Comparison of ENCODE assay signal across 24 cellular contexts in genomic region chr4:141900841-141901240, GRCh38.
DNase-seq lines count a peak whose midpoint lies in the region; ATAC-seq and TF ChIP-seq lines count a peak whose summit lies in the region.
"Had no signal": no experiment of that assay in that cellular context is flagged by ENCODE, and none has a peak within 500 bp of the region (broad histone marks: within the 10 kb centered on the region; RNA-seq: fewer than 3 reads in every experiment).

No MANE protein-coding gene starts in this region.

- H4K20me1 ChIP-seq in SK-N-SH (ENCODE audit: insufficient read depth): no peaks in the 10 kb centered on the region

- no peak overlapping the region for H3K27ac Mint-ChIP-seq in activated CD4-positive, alpha-beta memory T cell treated with anti-CD3 and anti-CD28 coated beads, Interleukin-2, amount 10 ng/mL, durations not matched to agents 7 days and 5 days
- H3K27ac Mint-ChIP-seq: CD8-positive, alpha-beta memory T cell; GM23338 had no signal

- no peaks in the 10 kb centered on the region for H3K79me2 ChIP-seq in SK-N-SH (ENCODE audit: insufficient read depth)

- H3K36me3 ChIP-seq in SK-N-SH (replicated peaks in 1 of 2; ENCODE audit: control insufficient read depth in 1 of 2, insufficient read depth in 2 of 2, low read length in 1 of 2) (no peaks in the 10 kb centered on the region), Peyer's patch (no peaks in the 10 kb centered on the region), psoas muscle (ENCODE audit: insufficient read depth in 1 of 2, low read depth in 1 of 2) (no peaks in the 10 kb centered on the region)
- H3K36me3 ChIP-seq: HAP-1, MG63 had no signal

- intact Hi-C loops in psoas muscle (cut with DNase I): no loop called here

- 0 out of 2 replicates have a peak overlapping the region, but pooled peaks have one; percentile 2 for H2AFZ ChIP-seq in SK-N-SH (ENCODE audit: low read depth)
- H2AFZ ChIP-seq: GM23338 had no signal

- H3K27ac ChIP-seq in SK-N-SH (ENCODE audit: low read depth in 2 of 2, low read length in 1 of 2) (no peak overlapping the region), Peyer's patch (no peak overlapping the region), psoas muscle (no peak overlapping the region)
- H3K27ac ChIP-seq: C4-2B had no signal

- no peaks in the 10 kb centered on the region for H3K36me3 Mint-ChIP-seq in activated CD4-positive, alpha-beta memory T cell treated with anti-CD3 and anti-CD28 coated beads, Interleukin-2, amount 10 ng/mL, durations not matched to agents 7 days and 5 days (ENCODE audit: low read depth)
- H3K36me3 Mint-ChIP-seq: CD8-positive, alpha-beta memory T cell had no signal

- no peak for TF ChIP-seq RAD21 in SK-N-SH (IDR thresholded peaks at IDR 0.05; ENCODE audit: low read length)

- CTCF ChIA-PET in SK-N-SH (lab: Yijun Ruan, JAX): interaction anchor here (1.2 kb wide), 1 partner anchor 9 kb away, joined by 4 read pairs; no protein-coding TSS in a partner anchor
- CTCF ChIA-PET in activated CD4-positive, alpha-beta memory T cell treated with anti-CD3 and anti-CD28 coated beads, Interleukin-2, amount 10 ng/mL, durations not matched to agents 7 days and 5 days (lab: Charles Lee): no interaction called here

- H3K9ac ChIP-seq in SK-N-SH: no peak overlapping the region

- H3K27me3 ChIP-seq in SK-N-SH (ENCODE audit: insufficient read depth): no peaks in the 10 kb centered on the region
- H3K27me3 ChIP-seq in Peyer's patch: no peaks in the 10 kb centered on the region
- H3K27me3 ChIP-seq in psoas muscle (ENCODE audit: insufficient read depth in 3 of 3, low read length in 2 of 3): no peaks in the 10 kb centered on the region
- H3K27me3 ChIP-seq: MG63 had no signal

- H3K9me2 ChIP-seq in SK-N-SH: no peaks in the 10 kb centered on the region

- no peak for TF ChIP-seq POLR2A in Peyer's patch (IDR thresholded peaks at IDR 0.05)

- in situ Hi-C loops in SK-MEL-5 (cut with HindIII; ENCODE audit: low pct_unique_long_range_greater_than_20kb, low sequenced_read_pairs): no loop called here

- H3K4me3 ChIP-seq in SK-N-SH (ENCODE audit: low read depth in 2 of 2, low read length in 1 of 2) (no peak overlapping the region), Peyer's patch (no peak overlapping the region), psoas muscle (no peak overlapping the region)
- H3K4me3 ChIP-seq: GM23338, HAP-1, MG63 had no signal

- H3K4me1 Mint-ChIP-seq in activated CD4-positive, alpha-beta memory T cell treated with anti-CD3 and anti-CD28 coated beads, Interleukin-2, amount 10 ng/mL, durations not matched to agents 7 days and 5 days: no peaks in the 10 kb centered on the region
- H3K4me1 Mint-ChIP-seq: CD8-positive, alpha-beta memory T cell had no signal

- no peak for TF ChIP-seq EP300 in SK-N-SH (IDR thresholded peaks at IDR 0.05; ENCODE audit: borderline replicate concordance in 1 of 2, low read depth in 1 of 2, low read length in 1 of 2)

- no peaks in the 10 kb centered on the region for H3K27me3 Mint-ChIP-seq in activated CD4-positive, alpha-beta memory T cell treated with anti-CD3 and anti-CD28 coated beads, Interleukin-2, amount 10 ng/mL, durations not matched to agents 7 days and 5 days

- H3K4me1 ChIP-seq in SK-N-SH (ENCODE audit: control insufficient read depth in 1 of 2, insufficient read depth in 2 of 2, low read depth in 1 of 2, low read length in 1 of 2) (0 out of 4 replicates have a peak, but pooled peaks cover 0 to 5% of the 10 kb centered on the region in 2 experiments), Peyer's patch (no peaks in the 10 kb centered on the region), psoas muscle (no peaks in the 10 kb centered on the region)
- H3K4me1 ChIP-seq: HAP-1 had no signal

- no peak for ATAC-seq in SK-N-SH treated with all-trans-retinoic acid at 6 μM for 48 hours
- ATAC-seq in psoas muscle: no peak
- ATAC-seq: GM23338, Panc1 had no signal

- no peaks in the 10 kb centered on the region for H3K9me3 Mint-ChIP-seq in activated CD4-positive, alpha-beta memory T cell treated with anti-CD3 and anti-CD28 coated beads, Interleukin-2, amount 10 ng/mL, durations not matched to agents 7 days and 5 days
- H3K9me3 Mint-ChIP-seq: CD8-positive, alpha-beta memory T cell had no signal

- POLR2A ChIA-PET in SK-N-SH (lab: Yijun Ruan, JAX): no interaction called here
- POLR2A ChIA-PET in activated CD4-positive, alpha-beta memory T cell treated with anti-CD3 and anti-CD28 coated beads, Interleukin-2, amount 10 ng/mL, durations not matched to agents 7 days and 5 days (lab: Charles Lee): no interaction called here

- 82% methylated on average over 4 of the region's 4 CpGs for WGBS in SK-N-SH (ENCODE audit: low lambda C conversion rate)
- WGBS in psoas muscle, 3 donors: 49 to 55% (median 51%) methylated on average over 4 of the region's 4 CpGs

- TF ChIP-seq CTCF in SK-N-SH (IDR thresholded peaks at IDR 0.05) (no peak), Peyer's patch (IDR thresholded peaks at IDR 0.05) (no peak), psoas muscle (IDR thresholded peaks at IDR 0.05) (no peak)

- DNase-seq in SK-N-SH (no peak), SK-MEL-5 (ENCODE audit: low read depth, low spot score) (peak; percentile 72), islet precursor cell (peak; percentile 59), Peyer's patch (no peak), psoas muscle (no peak)
- DNase-seq in activated CD4-positive, alpha-beta memory T cell treated with anti-CD3 and anti-CD28 coated beads, Interleukin-2, amount 10 ng/mL, durations not matched to agents 7 days and 5 days: no peak
- DNase-seq: 8988T; AML-193; CD8-positive, alpha-beta memory T cell; GDM1; Kasumi-1; MG63; NCI-H1092; NCI-H1436; NCI-H187 treated with DMSO at 0.1 percent for 48 hours; NCI-H2107; NCI-H446 treated with DMSO at 0.1 percent for 48 hours; NCI-H526 treated with DMSO at 0.1 percent for 48 hours; NK-92 treated with Interleukin-12 subunit alpha and Interleukin-12 subunit beta, amount 100 ng/mL, for 24 hours had no signal

- H3K9me3 ChIP-seq in SK-N-SH: no peaks in the 10 kb centered on the region
- no peaks in the 10 kb centered on the region for H3K9me3 ChIP-seq in Peyer's patch
- no peaks in the 10 kb centered on the region for H3K9me3 ChIP-seq in psoas muscle
- H3K9me3 ChIP-seq: HAP-1, MG63 had no signal

- no peaks in the 10 kb centered on the region for H3F3A ChIP-seq in SK-N-SH (replicated peaks; ENCODE audit: insufficient read depth)

- no peak overlapping the region for H3K4me3 Mint-ChIP-seq in activated CD4-positive, alpha-beta memory T cell treated with anti-CD3 and anti-CD28 coated beads, Interleukin-2, amount 10 ng/mL, durations not matched to agents 7 days and 5 days
- H3K4me3 Mint-ChIP-seq: CD8-positive, alpha-beta memory T cell; GM23338 had no signal

- H3K4me2 ChIP-seq in SK-N-SH: no peak overlapping the region
- H3K4me2 ChIP-seq: GM23338 had no signal

TF ChIP-seq in SK-N-SH, 30 proteins besides CTCF, POLR2A, EP300 and RAD21 (continues in another document):
- TF ChIP-seq FOXM1 (IDR thresholded peaks at IDR 0.05; ENCODE audit: low read depth): no peak
- no peak for TF ChIP-seq ZBTB33 (IDR thresholded peaks at IDR 0.05; ENCODE audit: borderline replicate concordance, low read depth)
- TF ChIP-seq TAF1 (IDR thresholded peaks at IDR 0.05; ENCODE audit: borderline replicate concordance, low read depth, low read length): no peak
- no peak for TF ChIP-seq POLR2AphosphoS5 (IDR thresholded peaks at IDR 0.05; ENCODE audit: low read depth, low read length)
- TF ChIP-seq NRF1 (IDR thresholded peaks at IDR 0.05; ENCODE audit: low read depth, low read length): no peak

TF ChIP-seq in SK-N-SH treated with all-trans-retinoic acid at 6 μM for 48 hours, 23 proteins besides CTCF, POLR2A, EP300 and RAD21 (continues in another document):
- TF ChIP-seq PATZ1 (CRISPR knock-in tag; IDR thresholded peaks at IDR 0.05; ENCODE audit: borderline replicate concordance) (no peak), OSR1 (CRISPR knock-in tag; IDR thresholded peaks at IDR 0.05) (no peak), PPARA (CRISPR knock-in tag; IDR thresholded peaks at IDR 0.05; ENCODE audit: borderline replicate concordance) (no peak), ARNTL (CRISPR knock-in tag; IDR thresholded peaks at IDR 0.05; ENCODE audit: borderline replicate concordance, low read depth) (no peak), RARB (CRISPR knock-in tag; IDR thresholded peaks at IDR 0.05) (no peak), ZNF8 (CRISPR knock-in tag; IDR thresholded peaks at IDR 0.05) (no peak), ZNF70 (CRISPR knock-in tag; IDR thresholded peaks at IDR 0.05) (no peak), ZC3H10 (CRISPR knock-in tag; IDR thresholded peaks at IDR 0.05) (no peak), GLIS3 (CRISPR knock-in tag; IDR thresholded peaks at IDR 0.05) (no peak), TOX (CRISPR knock-in tag; IDR thresholded peaks at IDR 0.05; ENCODE audit: borderline replicate concordance) (no peak), CSDC2 (CRISPR knock-in tag; IDR thresholded peaks at IDR 0.05) (no peak), TCF4 (CRISPR knock-in tag; IDR thresholded peaks at IDR 0.05; ENCODE audit: borderline replicate concordance) (no peak), CSRNP3 (CRISPR knock-in tag; IDR thresholded peaks at IDR 0.05) (no peak)

Comparison
In these comparisons a context has a peak if more than half of its experiments do, and no peak if none do; other contexts are left out.
1. DNase-seq: peak in SK-MEL-5 (single experiment) and islet precursor cell (single experiment); none in SK-N-SH (single experiment), Peyer's patch (0 of 3), activated CD4-positive, alpha-beta memory T cell treated with anti-CD3 and anti-CD28 coated beads, Interleukin-2, amount 10 ng/mL, durations not matched to agents 7 days and 5 days (single experiment) and psoas muscle (0 of 2).